Comparison of ENCODE assay signal across 26 cellular contexts in genomic region chr15:76176487-76177085, GRCh38.
"Had no signal": no experiment of that assay in that cellular context is flagged by ENCODE, and none has a peak within 500 bp of the region (broad histone marks: within the 10 kb centered on the region; RNA-seq: fewer than 3 reads in every experiment).

No MANE protein-coding gene starts in this region.

- H3K27ac ChIP-seq: cardiac muscle cell, KMS-11, SJCRH30, WERI-Rb-1 had no signal

- DNase-seq: activated CD4-positive, alpha-beta memory T cell treated with anti-CD3 and anti-CD28 coated beads, Interleukin-2, amount 10 ng/mL, durations not matched to agents 7 days and 5 days; activated CD4-positive, alpha-beta T cell treated with anti-CD3 and anti-CD28 coated beads for 36 hours; activated CD4-positive, alpha-beta T cell treated with anti-CD3 and anti-CD28 coated beads, Interleukin-2, amount 50 U/mL, for 1 hour; activated gamma-delta T cell; activated naive CD4-positive, alpha-beta T cell treated with anti-CD3 and anti-CD28 coated beads for 36 hours; activated T-cell treated with anti-CD3 and anti-CD28 coated beads for 4 hours; activated T-cell treated with anti-CD3 and anti-CD28 coated beads, Interleukin-2, amount 50 U/mL, for 48 hours; MG63; MV-4-11; NCI-H1092 treated with DMSO at 0.1 percent for 48 hours; NCI-H1417 treated with DMSO at 0.1 percent for 48 hours; NCI-H1694; NCI-H2029; NCI-H2107; NCI-H2171 treated with DMSO at 0.1 percent for 48 hours; NCI-H226; NCI-H526; NCI-H774; NK-92 treated with Interleukin-12 subunit alpha and Interleukin-12 subunit beta, amount 100 ng/mL, for 24 hours; SJCRH30; SK-N-SH; T-helper 1 cell; WERI-Rb-1 had no signal

- ATAC-seq: activated CD4-positive, alpha-beta T cell treated with anti-CD3 and anti-CD28 coated beads for 36 hours; activated T-helper 17 cell treated with anti-CD3 and anti-CD28 coated beads, Interleukin-2, amount 50 U/mL, for 72 hours had no signal

- H3K9me3 ChIP-seq: MG63, SJCRH30, SK-N-SH had no signal

- H3K4me3 ChIP-seq: cardiac muscle cell, MG63, SJCRH30 had no signal

- H3K27me3 ChIP-seq: cardiac muscle cell, MG63, SJCRH30 had no signal

- H3K9ac ChIP-seq: KMS-11, SK-N-SH had no signal

- H3K4me1 ChIP-seq: SJCRH30 had no signal

- H3K4me2 ChIP-seq: KMS-11, SK-N-SH had no signal

- H3K36me3 ChIP-seq: cardiac muscle cell, MG63, SJCRH30, WERI-Rb-1 had no signal
